1 cellular context compared by ENCODE assay signal in the genomic region with DNA sequence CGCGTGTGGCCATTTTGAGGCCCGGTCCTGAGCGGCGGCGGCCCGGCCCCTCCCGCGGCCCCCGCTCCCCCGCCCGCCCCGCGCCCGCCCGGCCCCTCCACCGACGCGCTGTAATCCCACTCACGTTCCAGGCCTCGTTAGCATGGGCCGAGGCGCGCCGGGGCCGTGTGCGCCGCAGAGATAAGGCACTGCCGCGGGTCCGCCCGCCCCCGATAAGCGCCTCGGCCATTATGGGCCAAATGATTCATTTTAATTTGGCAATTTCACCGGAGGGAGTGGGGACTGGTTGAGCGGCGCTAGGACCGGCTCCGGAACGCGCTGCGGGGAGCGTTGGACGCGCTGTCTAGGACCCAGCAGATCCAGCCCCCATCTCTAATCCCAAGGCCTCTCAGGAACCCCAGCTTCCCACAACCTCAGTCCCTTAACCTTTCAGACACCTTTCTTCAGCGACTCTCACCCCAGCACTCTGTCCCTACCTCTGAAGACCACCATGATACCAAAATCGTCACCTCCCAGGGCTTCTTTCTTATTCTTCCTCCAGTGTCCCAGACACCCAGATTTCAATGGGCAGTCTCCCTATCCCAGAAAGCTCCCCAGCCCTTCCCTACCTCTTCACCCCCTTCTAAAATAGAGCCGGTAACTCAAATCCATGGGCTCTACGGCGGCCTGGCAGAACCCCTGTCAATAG.
TF ChIP-seq lines count a peak whose summit lies in the region.

TAL1 (minus strand) TSS at position 39 of the 688 bp plus-strand sequence. CDS start 6,337 bp downstream, outside the sequence.

TF ChIP-seq in K562, 482 proteins besides CTCF, POLR2A, EP300 and RAD21 (continued from another document):
- TF ChIP-seq ZHX1 (conservative IDR thresholded peaks at IDR 0.05; ENCODE audit: low read length), result 0 out of 2 replicates have a peak, but pooled peaks have one; percentile 19
- TF ChIP-seq HNRNPLL (IDR thresholded peaks at IDR 0.05; ENCODE audit: low read depth, low read length, poor library complexity, severe bottlenecking), result no peak
- TF ChIP-seq EGR1 (conservative IDR thresholded peaks at IDR 0.05), result peak; percentile 30
